ENCODE assay signal across 10 cellular contexts in genomic region chr11:130652671-130653335, GRCh38.
DNase-seq lines count a peak whose midpoint lies in the region; ATAC-seq, FAIRE-seq and TF ChIP-seq lines count a peak whose summit lies in the region.
"Had no signal": no experiment of that assay in that cellular context is flagged by ENCODE, and none has a peak within 500 bp of the region (broad histone marks: within the 10 kb centered on the region; RNA-seq: fewer than 3 reads in every experiment).

No MANE protein-coding gene starts in this region.

- DNase-seq in AG20443 (ENCODE audit: low spot score) (peak; percentile 79), glomerular visceral epithelial cell (ENCODE audit: extremely low spot score) (peak; percentile 16), sigmoid colon (peak; percentile 92), amniotic stem cell (lab: John Stamatoyannopoulos, UW) (no peak), mesothelial cell of epicardium (ENCODE audit: low spot score in 2 of 2, unreplicated experiment in 2 of 2) (no peak), natural killer cell (no peak), D721Med (ENCODE audit: insufficient read length, low spot score) (no peak)
- DNase-seq: H9 had no signal

- H3K27me3 Mint-ChIP-seq in mesothelial cell of epicardium (ENCODE audit: low read depth) (no peaks in the 10 kb centered on the region), natural killer cell (ENCODE audit: low read depth in 2 of 2) (peaks cover 0 to 22% of the 10 kb centered on the region in 2 donors)

- ATAC-seq in natural killer cell: no peak

- H3K4me3 Mint-ChIP-seq in mesothelial cell of epicardium (no peak overlapping the region), natural killer cell (no peak overlapping the region)
- H3K4me3 Mint-ChIP-seq: H9 had no signal

- H3K9me3 ChIP-seq in sigmoid colon: no peaks in the 10 kb centered on the region

- no peak for TF ChIP-seq POLR2A in sigmoid colon (IDR thresholded peaks at IDR 0.05)

- no peaks in the 10 kb centered on the region for H3K36me3 ChIP-seq in sigmoid colon

- H3K27ac Mint-ChIP-seq in mesothelial cell of epicardium: no peak overlapping the region
- no peak overlapping the region for H3K27ac Mint-ChIP-seq in natural killer cell
- H3K27ac Mint-ChIP-seq: H9, progenitor cell of endocrine pancreas had no signal

- peak in 2 of 4 donors; percentile 58 to 60 for TF ChIP-seq EP300 in sigmoid colon (IDR thresholded peaks at IDR 0.05)

- TF ChIP-seq CTCF in sigmoid colon (IDR thresholded peaks at IDR 0.05) (no peak), mesothelial cell of epicardium (IDR thresholded peaks at IDR 0.05; ENCODE audit: unreplicated experiment) (no peak), natural killer cell (IDR thresholded peaks at IDR 0.05) (no peak), D721Med (IDR thresholded peaks at IDR 0.05; ENCODE audit: insufficient read depth, missing control alignments) (no peak)

- H3K9me3 Mint-ChIP-seq in mesothelial cell of epicardium (peaks cover 15% of the 10 kb centered on the region), natural killer cell (peaks cover 0 to 2% of the 10 kb centered on the region in 2 donors)

- H3K27me3 ChIP-seq in sigmoid colon: no peaks in the 10 kb centered on the region

- 77 to 87% (median 87%) methylated on average over 3 of the region's 3 CpGs for WGBS in adipose tissue, 3 donors
- 65 to 87% methylated on average over 3 of the region's 3 CpGs for WGBS in sigmoid colon, 2 donors

- peaks cover 2% of the 10 kb centered on the region for H3K36me3 Mint-ChIP-seq in mesothelial cell of epicardium
- no peaks in the 10 kb centered on the region for H3K36me3 Mint-ChIP-seq in natural killer cell

- H3K4me1 Mint-ChIP-seq in mesothelial cell of epicardium: peaks cover 13% of the 10 kb centered on the region
- H3K4me1 Mint-ChIP-seq in natural killer cell: no peaks in the 10 kb centered on the region

- peaks cover 0 to 62% (median 52%) of the 10 kb centered on the region in 4 donors for H3K4me1 ChIP-seq in sigmoid colon

- no peak for FAIRE-seq in D721Med (lab: Jason Lieb, UNC)

- peak overlapping the region; percentile 53 for H3K27ac ChIP-seq in adipose tissue (ENCODE audit: low read depth, low read length)
- peak overlapping the region; percentile 69 to 78 (median 76) for H3K27ac ChIP-seq in sigmoid colon

- no peak overlapping the region for H3K4me3 ChIP-seq in sigmoid colon

- intact Hi-C loops in sigmoid colon (cut with DNase I): loop anchor here (2.0 kb wide), 1 partner anchor 18 kb away; no protein-coding TSS in a partner anchor
- intact Hi-C loops in natural killer cell (cut with micrococcal nuclease): no loop called here

Comparison
In these comparisons a context has a peak if more than half of its experiments do, and no peak if none do; other contexts are left out.
1. DNase-seq: peak in AG20443 (single experiment), glomerular visceral epithelial cell (single experiment) and sigmoid colon (single experiment); none in amniotic stem cell (single experiment), mesothelial cell of epicardium (0 of 2), natural killer cell (single experiment) and D721Med (single experiment).